In the genomic region with DNA sequence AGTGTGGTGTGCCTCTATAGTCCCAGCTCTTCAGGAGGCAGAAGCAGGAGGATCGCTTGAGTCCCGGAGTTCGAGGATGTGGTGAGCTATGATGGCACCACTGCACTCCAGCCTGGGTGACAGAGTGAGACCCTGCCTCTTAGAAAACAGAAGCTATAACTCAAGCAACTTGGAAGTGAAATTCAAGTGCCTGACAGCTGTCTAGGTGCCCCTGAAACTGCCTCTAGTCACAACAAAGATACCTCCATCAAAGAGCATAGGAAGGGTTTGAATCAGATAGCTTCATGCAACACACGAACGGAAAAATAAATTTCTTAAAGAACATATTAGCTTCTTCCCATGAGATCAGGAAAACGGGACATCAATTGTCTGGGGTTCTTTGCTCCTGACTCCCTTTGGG, we compare ENCODE assay signal across 9 cellular contexts. TPM values are rescaled to one million over a fixed set of nuclear protein-coding genes. Genes with fewer than 3 reads are reported as not detected.
A peak's percentile ranks its signal among the peaks of the same experiment; 100 is the strongest.
DNase-seq lines count a peak whose midpoint lies in the region; ATAC-seq and TF ChIP-seq lines count a peak whose summit lies in the region.
"Had no signal": no experiment of that assay in that cellular context is flagged by ENCODE, and none has a peak within 500 bp of the region (broad histone marks: within the 10 kb centered on the region; RNA-seq: fewer than 3 reads in every experiment).

No MANE protein-coding gene starts in this region.

- H3K27ac Mint-ChIP-seq in T-helper 2 cell treated with Interferon-gamma antibody and Interleukin-4, amounts not matched to agents 5 μg/mL and 100 μg/mL, for 36 hours = no peak overlapping the region
- H3K27ac Mint-ChIP-seq in central memory CD8-positive, alpha-beta T cell (ENCODE audit: low read depth) = peak overlapping the region; percentile 51
- no peak overlapping the region for H3K27ac Mint-ChIP-seq in neural crest cell (ENCODE audit: unreplicated experiment)

- no peak for TF ChIP-seq CTCF in neural crest cell (conservative IDR thresholded peaks at IDR 0.05)

- ATAC-seq in central memory CD8-positive, alpha-beta T cell (replicated peaks; ENCODE audit: extremely low read depth, poor library complexity, severe bottlenecking) = no peak
- no peak for ATAC-seq in HG03196 (IDR thresholded peaks at IDR 0.05; ENCODE audit: unreplicated experiment)

- H3K4me3 Mint-ChIP-seq in T-helper 2 cell treated with Interferon-gamma antibody and Interleukin-4, amounts not matched to agents 5 μg/mL and 100 μg/mL, for 36 hours = peak overlapping the region; percentile 87
- H3K4me3 Mint-ChIP-seq in central memory CD8-positive, alpha-beta T cell = peak overlapping the region; percentile 82
- H3K4me3 Mint-ChIP-seq in neural crest cell = peak overlapping the region; percentile 84

- peaks cover 8% of the 10 kb centered on the region for H3K4me1 Mint-ChIP-seq in T-helper 2 cell treated with Interferon-gamma antibody and Interleukin-4, amounts not matched to agents 5 μg/mL and 100 μg/mL, for 36 hours (ENCODE audit: low read depth)
- H3K4me1 Mint-ChIP-seq in central memory CD8-positive, alpha-beta T cell = peaks cover 23% of the 10 kb centered on the region
- peaks cover 12% of the 10 kb centered on the region for H3K4me1 Mint-ChIP-seq in neural crest cell

- H3K9me3 Mint-ChIP-seq in T-helper 2 cell treated with Interferon-gamma antibody and Interleukin-4, amounts not matched to agents 5 μg/mL and 100 μg/mL, for 36 hours = no peaks in the 10 kb centered on the region
- H3K9me3 Mint-ChIP-seq in central memory CD8-positive, alpha-beta T cell = no peaks in the 10 kb centered on the region
- no peaks in the 10 kb centered on the region for H3K9me3 Mint-ChIP-seq in neural crest cell

- no peak for DNase-seq in T-helper 2 cell treated with Interferon-gamma antibody and Interleukin-4, amounts not matched to agents 5 μg/mL and 100 μg/mL, for 36 hours (ENCODE audit: low spot score)
- no peak for DNase-seq in T-helper 2 cell
- DNase-seq in NAMALWA (ENCODE audit: low spot score) = peak; percentile 38
- no peak for DNase-seq in central memory CD8-positive, alpha-beta T cell (ENCODE audit: low spot score in 2 of 2)
- DNase-seq in neural crest cell (ENCODE audit: low read depth, low spot score) = no peak
- DNase-seq in NCI-H1048 (lab: John Stamatoyannopoulos, UW) = no peak
- DNase-seq in DMS53 treated with DMSO at 0.1 percent for 48 hours (lab: John Stamatoyannopoulos, UW; ENCODE audit: unreplicated experiment) = no peak
- DNase-seq: NCI-H1694 treated with DMSO at 0.1 percent for 48 hours had no signal

- H3K36me3 Mint-ChIP-seq in T-helper 2 cell treated with Interferon-gamma antibody and Interleukin-4, amounts not matched to agents 5 μg/mL and 100 μg/mL, for 36 hours (ENCODE audit: low read depth) = no peaks in the 10 kb centered on the region
- H3K36me3 Mint-ChIP-seq in central memory CD8-positive, alpha-beta T cell (ENCODE audit: insufficient read depth) = peaks cover 3% of the 10 kb centered on the region
- no peaks in the 10 kb centered on the region for H3K36me3 Mint-ChIP-seq in neural crest cell (ENCODE audit: low read depth)

- peaks cover 52% of the 10 kb centered on the region for H3K27me3 Mint-ChIP-seq in T-helper 2 cell treated with Interferon-gamma antibody and Interleukin-4, amounts not matched to agents 5 μg/mL and 100 μg/mL, for 36 hours (ENCODE audit: low read depth)
- no peaks in the 10 kb centered on the region for H3K27me3 Mint-ChIP-seq in central memory CD8-positive, alpha-beta T cell
- peaks cover 62% of the 10 kb centered on the region for H3K27me3 Mint-ChIP-seq in neural crest cell (ENCODE audit: low read depth)

RNA-seq across cellular contexts. Expression of a gene that starts 0.9 kb away (rescaled TPM):
- 0.93 and 1.7 TPM in 2 replicates for total RNA-seq in neural crest cell
